Comparison of ENCODE assay signal across 24 cellular contexts in genomic region chr11:118527109-118527508, GRCh38. TPM values are rescaled to one million over a fixed set of nuclear protein-coding genes. Genes with fewer than 3 reads are reported as not detected.
DNase-seq lines count a peak whose midpoint lies in the region; ATAC-seq and TF ChIP-seq lines count a peak whose summit lies in the region.
"Had no signal": no experiment of that assay in that cellular context is flagged by ENCODE, and none has a peak within 500 bp of the region (broad histone marks: within the 10 kb centered on the region; RNA-seq: fewer than 3 reads in every experiment).

TTC36 (plus strand) TSS chr11:118527474; CDS start chr11:118527495, 21 bp downstream.

- H4K20me1 ChIP-seq in BLaER1 treated with 17β-estradiol and CSF1 and Interleukin-3, amounts not matched to agents 10 nM and 100 nM: peaks cover 0 to 31% (median 17%) of the 10 kb centered on the region in 11 experiments; a peak in 9 of 22 replicates

- peaks cover 54 to 94% (median 76%) of the 10 kb centered on the region in 10 experiments for H3K4me1 ChIP-seq in BLaER1 treated with 17β-estradiol and CSF1 and Interleukin-3, amounts not matched to agents 10 nM and 100 nM
- peaks cover 13 to 14% of the 10 kb centered on the region in 2 donors for H3K4me1 ChIP-seq in naive thymus-derived CD4-positive, alpha-beta T cell (ENCODE audit: control insufficient read depth in 2 of 2, insufficient read depth in 2 of 2, low read length in 2 of 2)

- intact Hi-C loops in naive thymus-derived CD4-positive, alpha-beta T cell (cut with micrococcal nuclease): no loop called here

- H3K9ac ChIP-seq in BLaER1 treated with 17β-estradiol and CSF1 and Interleukin-3, amounts not matched to agents 10 nM and 100 nM: no peak within 1 kb of the TSS

- H3K27me3 Mint-ChIP-seq in naive thymus-derived CD4-positive, alpha-beta T cell: peaks cover 0 to 3% (median 0%) of the 10 kb centered on the region in 5 donors

- no peak for TF ChIP-seq CTCF in choroid plexus epithelial cell (conservative IDR thresholded peaks at IDR 0.05; ENCODE audit: low read depth, low read length)

- ATAC-seq in naive thymus-derived CD4-positive, alpha-beta T cell: no peak

- peak; percentile 64 for DNase-seq in H7
- DNase-seq in choroid plexus epithelial cell (ENCODE audit: low read depth): peak; percentile 30
- DNase-seq in naive thymus-derived CD4-positive, alpha-beta T cell: no peak
- DNase-seq in GF-D8 (lab: John Stamatoyannopoulos, UW): no peak
- no peak for DNase-seq in NCI-H1092 treated with DMSO at 0.1 percent for 48 hours (lab: John Stamatoyannopoulos, UW)
- no peak for DNase-seq in NCI-H2171 (lab: John Stamatoyannopoulos, UW)
- DNase-seq in kidney tubule cell (ENCODE audit: low spot score): no peak
- DNase-seq: activated CD4-positive, alpha-beta T cell treated with anti-CD3 and anti-CD28 coated beads, Interleukin-2, amount 50 U/mL, for 4 hours; activated T-cell treated with anti-CD3 and anti-CD28 coated beads, Interleukin-2, amount 50 U/mL, for 1 hour; CD8-positive, alpha-beta memory T cell; foreskin fibroblast; islet precursor cell; Kasumi-1; NCI-H1048; NCI-H2081 treated with DMSO at 0.1 percent for 48 hours; NCI-H524; nucleus accumbens; testis had no signal

- CTCF ChIA-PET in naive thymus-derived CD4-positive, alpha-beta T cell (lab: Charles Lee): no interaction called here

- peak within 1 kb of the TSS in 8 of 9 donors; percentile 19 to 82 (median 43) for H3K27ac Mint-ChIP-seq in naive thymus-derived CD4-positive, alpha-beta T cell
- H3K27ac Mint-ChIP-seq: dendritic cell treated with granulocyte-macrophage colony-stimulating factor and Interleukin-4, amounts not matched to agents 40 ng/mL and 50 ng/mL, for 4 days had no signal

- peaks cover 0 to 23% (median 0%) of the 10 kb centered on the region in 11 experiments; a peak in 4 of 22 replicates for H3K27me3 ChIP-seq in BLaER1 treated with 17β-estradiol and CSF1 and Interleukin-3, amounts not matched to agents 10 nM and 100 nM
- no peaks in the 10 kb centered on the region; the same call in 1 of the 2 replicates for H3K27me3 ChIP-seq in H7 (ENCODE audit: control insufficient read depth, insufficient read depth, low read length)
- no peaks in the 10 kb centered on the region for H3K27me3 ChIP-seq in naive thymus-derived CD4-positive, alpha-beta T cell (ENCODE audit: control insufficient read depth in 2 of 2, insufficient read depth in 2 of 2, low read length in 2 of 2)
- H3K27me3 ChIP-seq: hepatocyte, right atrium auricular region, testis had no signal

- peaks cover 0 to 6% (median 0%) of the 10 kb centered on the region in 11 donors for H3K9me3 Mint-ChIP-seq in naive thymus-derived CD4-positive, alpha-beta T cell
- H3K9me3 Mint-ChIP-seq: CD8-positive, alpha-beta memory T cell; dendritic cell treated with granulocyte-macrophage colony-stimulating factor and Interleukin-4, amounts not matched to agents 40 ng/mL and 50 ng/mL, for 4 days had no signal

- POLR2A ChIA-PET in naive thymus-derived CD4-positive, alpha-beta T cell (lab: Charles Lee): interaction anchor here (0.6 to 1.5 kb wide), 3 partner anchors 22 to 54 kb away, joined by 3 read pairs; partner anchors contain the start of gene ARCN1

- peaks cover 30 to 59% (median 48%) of the 10 kb centered on the region in 7 donors for H3K4me1 Mint-ChIP-seq in naive thymus-derived CD4-positive, alpha-beta T cell

- no peak within 1 kb of the TSS for H3K4me3 ChIP-seq in BLaER1 treated with 17β-estradiol and CSF1 and Interleukin-3, amounts not matched to agents 10 nM and 100 nM
- no peak within 1 kb of the TSS for H3K4me3 ChIP-seq in H7 (ENCODE audit: insufficient read depth, low read depth, low read length)
- no peak within 1 kb of the TSS for H3K4me3 ChIP-seq in choroid plexus epithelial cell (ENCODE audit: low read depth, low read length)
- H3K4me3 ChIP-seq in naive thymus-derived CD4-positive, alpha-beta T cell (ENCODE audit: low read length): no peak within 1 kb of the TSS
- H3K4me3 ChIP-seq: hepatocyte, right atrium auricular region, testis had no signal

- no peaks in the 10 kb centered on the region for H3K9me3 ChIP-seq in BLaER1 treated with 17β-estradiol and CSF1 and Interleukin-3, amounts not matched to agents 10 nM and 100 nM (replicated peaks in 1 of 11)
- H3K9me3 ChIP-seq in naive thymus-derived CD4-positive, alpha-beta T cell (ENCODE audit: control insufficient read depth in 2 of 3, low read length in 3 of 3): no peaks in the 10 kb centered on the region
- H3K9me3 ChIP-seq: right atrium auricular region, testis had no signal

- peak within 1 kb of the TSS in 8 of 11 experiments; percentile 46 to 90 (median 80); a peak in 12 of 22 replicates for H3K27ac ChIP-seq in BLaER1 treated with 17β-estradiol and CSF1 and Interleukin-3, amounts not matched to agents 10 nM and 100 nM
- H3K27ac ChIP-seq in naive thymus-derived CD4-positive, alpha-beta T cell (ENCODE audit: low read depth, low read length): no peak within 1 kb of the TSS
- H3K27ac ChIP-seq: hepatocyte, right atrium auricular region, testis had no signal

- peak within 1 kb of the TSS in 7 of 11 experiments; percentile 4 to 94 (median 30); a peak in 8 of 22 replicates for H3K4me2 ChIP-seq in BLaER1 treated with 17β-estradiol and CSF1 and Interleukin-3, amounts not matched to agents 10 nM and 100 nM
- H3K4me2 ChIP-seq: hepatocyte had no signal

- H3K4me3 Mint-ChIP-seq in naive thymus-derived CD4-positive, alpha-beta T cell: peak within 1 kb of the TSS in 5 of 10 donors; percentile 6 to 96 (median 63)
- H3K4me3 Mint-ChIP-seq: dendritic cell treated with granulocyte-macrophage colony-stimulating factor and Interleukin-4, amounts not matched to agents 40 ng/mL and 50 ng/mL, for 4 days had no signal

- peaks cover 3 to 13% (median 8%) of the 10 kb centered on the region in 5 donors for H3K36me3 Mint-ChIP-seq in naive thymus-derived CD4-positive, alpha-beta T cell

- peaks cover 16 to 36% (median 28%) of the 10 kb centered on the region in 11 experiments for H3K36me3 ChIP-seq in BLaER1 treated with 17β-estradiol and CSF1 and Interleukin-3, amounts not matched to agents 10 nM and 100 nM
- peaks cover 15% of the 10 kb centered on the region for H3K36me3 ChIP-seq in H7 (replicated peaks; ENCODE audit: control insufficient read depth, insufficient read depth, low read length)
- peaks cover 6 to 23% (median 10%) of the 10 kb centered on the region in 3 experiments for H3K36me3 ChIP-seq in naive thymus-derived CD4-positive, alpha-beta T cell (ENCODE audit: control insufficient read depth in 2 of 3, insufficient read depth in 3 of 3, low read length in 3 of 3)

RNA-seq across cellular contexts. Expression of gene TTC36, which starts in this region (rescaled TPM):
- total RNA-seq in H7 (2014; rRNA removed; shearing (Covaris generic)): not detected in 2 replicates
- total RNA-seq in naive thymus-derived CD4-positive, alpha-beta T cell: 1 to 10 TPM in 3 of 5 experiments, under 1 TPM in 2; 0.34 to 2.7 (median 1.1) TPM
- 1 to 10 TPM in 1 of 2 donors, under 1 TPM in 1; 0.29 to 1.2 TPM for polyA plus RNA-seq in naive thymus-derived CD4-positive, alpha-beta T cell
- total RNA-seq: bronchial epithelial cell had no signal
- polyA plus RNA-seq: AG04450; CD8-positive, alpha-beta memory T cell had no signal

Comparison
In these comparisons a context has a peak if more than half of its experiments do, and no peak if none do; other contexts are left out.
1. Peak in DNase-seq in H7; RNA of the gene not detected or under 1 TPM.